15 cellular contexts compared by ENCODE assay signal in the genomic region with DNA sequence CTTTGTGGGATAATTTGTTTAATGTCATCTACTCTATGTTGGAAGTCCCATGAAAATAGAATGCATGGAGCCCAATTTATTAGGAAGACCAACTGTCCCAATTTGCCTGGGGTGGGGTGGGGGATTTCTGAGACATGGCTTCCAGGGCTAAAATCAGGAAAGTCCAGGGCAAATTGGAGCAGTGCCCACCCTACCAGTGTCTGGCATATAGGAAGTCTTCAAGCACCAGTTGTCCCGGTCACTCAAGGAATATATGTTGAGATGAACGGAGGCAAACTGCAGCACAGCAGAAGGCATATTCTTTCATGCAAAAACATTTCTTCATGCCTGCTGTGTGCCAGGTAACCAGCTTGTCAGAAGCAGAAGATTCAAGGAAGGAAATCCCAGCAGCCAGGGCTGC.
"Had no signal": no experiment of that assay in that cellular context is flagged by ENCODE, and none has a peak within 500 bp of the region (broad histone marks: within the 10 kb centered on the region; RNA-seq: fewer than 3 reads in every experiment).

No MANE protein-coding gene starts in this region.

- H3K9me3 ChIP-seq: colonic mucosa, right atrium auricular region, sigmoid colon had no signal

- H3K79me2 ChIP-seq: hepatocyte had no signal

- H3K4me3 Mint-ChIP-seq: nephron progenitor cell had no signal

- H3K4me3 ChIP-seq: colonic mucosa, hepatocyte, right atrium auricular region, sigmoid colon, skin epidermis had no signal

- DNase-seq: colonic mucosa; effector CD8-positive, alpha-beta T cell; foreskin melanocyte; left cardiac atrium; left ventricle myocardium superior; mesendoderm; naive B cell; nephron progenitor cell; sigmoid colon; stimulated activated CD4-positive, alpha-beta T cell treated with anti-CD3 and anti-CD28 coated beads, Interleukin-12 subunit alpha, Interleukin-12 subunit beta, amount 100 ng/mL, for 4 hours; stimulated activated naive CD4-positive, alpha-beta T cell treated with Interleukin-2 at 50 U/mL for 16 hours; trophoblast cell had no signal

- H3K4me1 ChIP-seq: colonic mucosa, sigmoid colon had no signal

- H3K36me3 Mint-ChIP-seq: naive B cell had no signal

- H3K27ac Mint-ChIP-seq: nephron progenitor cell had no signal

- H3K27ac ChIP-seq: colonic mucosa, hepatocyte, sigmoid colon had no signal

- H3K4me2 ChIP-seq: hepatocyte had no signal

- H2AFZ ChIP-seq: hepatocyte had no signal

- H3K9me3 Mint-ChIP-seq: naive B cell, nephron progenitor cell had no signal

- H3K36me3 ChIP-seq: colonic mucosa, right atrium auricular region, sigmoid colon had no signal

- H3K27me3 ChIP-seq: colonic mucosa, hepatocyte, right atrium auricular region, sigmoid colon had no signal
